Comparison of ENCODE assay signal across 1 cellular context in the genomic region with DNA sequence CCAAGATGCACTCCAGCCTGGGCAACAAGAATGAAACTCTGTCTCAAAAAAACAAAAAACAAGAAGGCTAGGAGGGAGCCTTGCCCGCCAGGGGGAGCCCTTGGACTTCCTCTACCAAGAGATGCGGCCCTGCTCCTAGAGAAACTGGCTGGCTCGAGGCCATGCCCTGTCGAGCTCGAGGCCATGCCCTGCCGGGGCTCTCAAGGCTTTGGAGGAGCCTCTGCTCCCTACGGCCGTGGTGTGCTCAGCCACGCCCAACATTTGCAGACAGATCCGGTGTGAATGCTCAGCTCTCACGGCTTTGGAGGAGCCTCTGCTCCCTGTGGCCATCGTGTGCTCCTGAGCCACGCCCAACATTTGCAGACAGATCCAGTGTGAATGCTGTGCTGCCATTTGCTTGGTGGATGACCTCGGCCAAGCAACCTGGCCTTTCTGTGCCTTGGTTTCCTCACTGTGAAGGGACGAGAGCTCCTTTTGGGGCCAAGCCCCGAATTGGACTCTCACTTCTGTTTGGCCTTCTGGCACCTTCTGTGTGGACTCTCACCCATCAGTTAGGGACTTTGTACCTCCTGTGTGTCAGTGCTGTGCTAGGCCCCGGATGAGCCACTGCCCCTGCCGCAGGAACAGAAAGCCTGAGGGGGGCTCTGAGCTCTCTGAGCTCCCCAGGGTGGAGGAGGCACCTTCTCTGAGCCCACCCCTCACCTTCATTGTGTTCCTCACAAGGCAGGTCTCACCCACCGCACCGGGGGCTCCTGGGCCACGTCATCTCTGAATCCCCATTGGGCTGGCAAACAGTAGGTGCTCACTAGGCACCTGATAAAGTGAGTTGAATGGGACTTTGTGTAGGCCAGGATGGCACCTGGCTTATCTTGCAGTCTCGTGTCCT.
A peak's percentile ranks its signal among the peaks of the same experiment; 100 is the strongest.
TF ChIP-seq lines count a peak whose summit lies in the region.

No MANE protein-coding gene starts in this region.

TF ChIP-seq in K562, 482 proteins besides CTCF, POLR2A, EP300 and RAD21 (continued from another document and continues in another):
- TF ChIP-seq, protein P1, sequence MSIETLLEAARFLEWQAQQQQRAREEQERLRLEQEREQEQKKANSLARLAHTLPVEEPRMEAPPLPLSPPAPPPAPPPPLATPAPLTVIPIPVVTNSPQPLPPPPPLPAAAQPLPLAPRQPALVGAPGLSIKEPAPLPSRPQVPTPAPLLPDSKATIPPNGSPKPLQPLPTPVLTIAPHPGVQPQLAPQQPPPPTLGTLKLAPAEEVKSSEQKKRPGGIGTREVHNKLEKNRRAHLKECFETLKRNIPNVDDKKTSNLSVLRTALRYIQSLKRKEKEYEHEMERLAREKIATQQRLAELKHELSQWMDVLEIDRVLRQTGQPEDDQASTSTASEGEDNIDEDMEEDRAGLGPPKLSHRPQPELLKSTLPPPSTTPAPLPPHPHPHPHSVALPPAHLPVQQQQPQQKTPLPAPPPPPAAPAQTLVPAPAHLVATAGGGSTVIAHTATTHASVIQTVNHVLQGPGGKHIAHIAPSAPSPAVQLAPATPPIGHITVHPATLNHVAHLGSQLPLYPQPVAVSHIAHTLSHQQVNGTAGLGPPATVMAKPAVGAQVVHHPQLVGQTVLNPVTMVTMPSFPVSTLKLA (conservative IDR thresholded peaks at IDR 0.05): peak in 1 of 2 experiments; percentile 54; a peak in 2 of 4 replicates
- peak; percentile 39; the same call in 1 of the 2 replicates for TF ChIP-seq MTA3 (IDR thresholded peaks at IDR 0.05; ENCODE audit: borderline replicate concordance)
- TF ChIP-seq ZBTB7A (IDR thresholded peaks at IDR 0.05; ENCODE audit: borderline replicate concordance, control insufficient read depth, low read depth, low read length): no peak
- peak; percentile 31 to 65; a peak in 2 of 4 replicates for TF ChIP-seq TEAD1 (CRISPR knock-in tag; IDR thresholded peaks at IDR 0.05)
- TF ChIP-seq TOE1 (IDR thresholded peaks at IDR 0.05; ENCODE audit: borderline replicate concordance): 0 out of 2 replicates have a peak, but pooled peaks have one; percentile 44
- no peak for TF ChIP-seq TOE1 (CRISPR knock-in tag; IDR thresholded peaks at IDR 0.05; ENCODE audit: borderline replicate concordance, low read depth)
- TF ChIP-seq ZNF830 (CRISPR knock-in tag; IDR thresholded peaks at IDR 0.05): 0 out of 2 replicates have a peak, but pooled peaks have one; percentile 74
- TF ChIP-seq ARID1B (IDR thresholded peaks at IDR 0.05): peak; percentile 36; the same call in 1 of the 2 replicates
- TF ChIP-seq, protein P2, sequence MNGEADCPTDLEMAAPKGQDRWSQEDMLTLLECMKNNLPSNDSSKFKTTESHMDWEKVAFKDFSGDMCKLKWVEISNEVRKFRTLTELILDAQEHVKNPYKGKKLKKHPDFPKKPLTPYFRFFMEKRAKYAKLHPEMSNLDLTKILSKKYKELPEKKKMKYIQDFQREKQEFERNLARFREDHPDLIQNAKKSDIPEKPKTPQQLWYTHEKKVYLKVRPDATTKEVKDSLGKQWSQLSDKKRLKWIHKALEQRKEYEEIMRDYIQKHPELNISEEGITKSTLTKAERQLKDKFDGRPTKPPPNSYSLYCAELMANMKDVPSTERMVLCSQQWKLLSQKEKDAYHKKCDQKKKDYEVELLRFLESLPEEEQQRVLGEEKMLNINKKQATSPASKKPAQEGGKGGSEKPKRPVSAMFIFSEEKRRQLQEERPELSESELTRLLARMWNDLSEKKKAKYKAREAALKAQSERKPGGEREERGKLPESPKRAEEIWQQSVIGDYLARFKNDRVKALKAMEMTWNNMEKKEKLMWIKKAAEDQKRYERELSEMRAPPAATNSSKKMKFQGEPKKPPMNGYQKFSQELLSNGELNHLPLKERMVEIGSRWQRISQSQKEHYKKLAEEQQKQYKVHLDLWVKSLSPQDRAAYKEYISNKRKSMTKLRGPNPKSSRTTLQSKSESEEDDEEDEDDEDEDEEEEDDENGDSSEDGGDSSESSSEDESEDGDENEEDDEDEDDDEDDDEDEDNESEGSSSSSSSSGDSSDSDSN (IDR thresholded peaks at IDR 0.05; ENCODE audit: borderline replicate concordance in 1 of 2, low read depth in 2 of 2, low read length in 2 of 2): peak in 1 of 2 experiments; percentile 67; a peak in 1 of 4 replicates
- no peak for TF ChIP-seq FOS (IDR thresholded peaks at IDR 0.05; ENCODE audit: extremely low read depth, insufficient read length)
- TF ChIP-seq NR2C1 (IDR thresholded peaks at IDR 0.05): no peak
- 0 out of 2 replicates have a peak, but pooled peaks have one; percentile 33 for TF ChIP-seq NR2C1 (tag; IDR thresholded peaks at IDR 0.05)
- TF ChIP-seq NFIC (IDR thresholded peaks at IDR 0.05): peak; percentile 94
- TF ChIP-seq PKNOX1 (IDR thresholded peaks at IDR 0.05): 0 out of 2 replicates have a peak, but pooled peaks have one; percentile 10
- TF ChIP-seq ESRRA (IDR thresholded peaks at IDR 0.05; ENCODE audit: borderline replicate concordance, low read depth): peak; percentile 35; the same call in 1 of the 2 replicates
- TF ChIP-seq, protein P3, sequence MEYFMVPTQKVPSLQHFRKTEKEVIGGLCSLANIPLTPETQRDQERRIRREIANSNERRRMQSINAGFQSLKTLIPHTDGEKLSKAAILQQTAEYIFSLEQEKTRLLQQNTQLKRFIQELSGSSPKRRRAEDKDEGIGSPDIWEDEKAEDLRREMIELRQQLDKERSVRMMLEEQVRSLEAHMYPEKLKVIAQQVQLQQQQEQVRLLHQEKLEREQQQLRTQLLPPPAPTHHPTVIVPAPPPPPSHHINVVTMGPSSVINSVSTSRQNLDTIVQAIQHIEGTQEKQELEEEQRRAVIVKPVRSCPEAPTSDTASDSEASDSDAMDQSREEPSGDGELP (CRISPR knock-in tag; IDR thresholded peaks at IDR 0.05; ENCODE audit: borderline replicate concordance): peak; percentile 57; the same call in 1 of the 2 replicates
- no peak for TF ChIP-seq POLR2AphosphoS5 (IDR thresholded peaks at IDR 0.05; ENCODE audit: control insufficient read depth, insufficient read depth, low read depth, low read length)
- peak; percentile 73; the same call in 1 of the 2 replicates for TF ChIP-seq ZNF384 (IDR thresholded peaks at IDR 0.05; ENCODE audit: low read depth, low read length)
- TF ChIP-seq, protein P4, sequence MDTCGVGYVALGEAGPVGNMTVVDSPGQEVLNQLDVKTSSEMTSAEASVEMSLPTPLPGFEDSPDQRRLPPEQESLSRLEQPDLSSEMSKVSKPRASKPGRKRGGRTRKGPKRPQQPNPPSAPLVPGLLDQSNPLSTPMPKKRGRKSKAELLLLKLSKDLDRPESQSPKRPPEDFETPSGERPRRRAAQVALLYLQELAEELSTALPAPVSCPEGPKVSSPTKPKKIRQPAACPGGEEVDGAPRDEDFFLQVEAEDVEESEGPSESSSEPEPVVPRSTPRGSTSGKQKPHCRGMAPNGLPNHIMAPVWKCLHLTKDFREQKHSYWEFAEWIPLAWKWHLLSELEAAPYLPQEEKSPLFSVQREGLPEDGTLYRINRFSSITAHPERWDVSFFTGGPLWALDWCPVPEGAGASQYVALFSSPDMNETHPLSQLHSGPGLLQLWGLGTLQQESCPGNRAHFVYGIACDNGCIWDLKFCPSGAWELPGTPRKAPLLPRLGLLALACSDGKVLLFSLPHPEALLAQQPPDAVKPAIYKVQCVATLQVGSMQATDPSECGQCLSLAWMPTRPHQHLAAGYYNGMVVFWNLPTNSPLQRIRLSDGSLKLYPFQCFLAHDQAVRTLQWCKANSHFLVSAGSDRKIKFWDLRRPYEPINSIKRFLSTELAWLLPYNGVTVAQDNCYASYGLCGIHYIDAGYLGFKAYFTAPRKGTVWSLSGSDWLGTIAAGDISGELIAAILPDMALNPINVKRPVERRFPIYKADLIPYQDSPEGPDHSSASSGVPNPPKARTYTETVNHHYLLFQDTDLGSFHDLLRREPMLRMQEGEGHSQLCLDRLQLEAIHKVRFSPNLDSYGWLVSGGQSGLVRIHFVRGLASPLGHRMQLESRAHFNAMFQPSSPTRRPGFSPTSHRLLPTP (IDR thresholded peaks at IDR 0.05; ENCODE audit: borderline replicate concordance, extremely low read depth, insufficient read length): no peak
- 0 out of 2 replicates have a peak, but pooled peaks have one; percentile 38 for TF ChIP-seq KLF16 (IDR thresholded peaks at IDR 0.05)
- TF ChIP-seq TCFL5 (CRISPR knock-in tag; conservative IDR thresholded peaks at IDR 0.05): peak; percentile 73
- TF ChIP-seq CXXC5 (CRISPR knock-in tag; IDR thresholded peaks at IDR 0.05): peak; percentile 74
- TF ChIP-seq GTF2E2 (tag; IDR thresholded peaks at IDR 0.05): no peak
- TF ChIP-seq MYNN (IDR thresholded peaks at IDR 0.05): peak; percentile 24; the same call in 1 of the 2 replicates
- TF ChIP-seq MYNN (CRISPR knock-in tag; IDR thresholded peaks at IDR 0.05): no peak
- TF ChIP-seq GABPB1 (CRISPR knock-in tag; IDR thresholded peaks at IDR 0.05): peak; percentile 75
- TF ChIP-seq TARDBP (IDR thresholded peaks at IDR 0.05): peak; percentile 35; the same call in 1 of the 2 replicates
- no peak for TF ChIP-seq ATF1 (CRISPR knock-in tag; IDR thresholded peaks at IDR 0.05)
- 0 out of 2 replicates have a peak, but pooled peaks have one; percentile 24 for TF ChIP-seq ATF1 (tag; IDR thresholded peaks at IDR 0.05)
- peak; percentile 81; the same call in 1 of the 2 replicates for TF ChIP-seq ZNF589 (CRISPR knock-in tag; IDR thresholded peaks at IDR 0.05; ENCODE audit: low read depth)
- peak; percentile 96 for TF ChIP-seq ZNF592 (IDR thresholded peaks at IDR 0.05)
- TF ChIP-seq ZFX (CRISPR knock-in tag; IDR thresholded peaks at IDR 0.05): peak; percentile 90
- peak; percentile 6; the same call in 1 of the 2 replicates for TF ChIP-seq JUND (IDR thresholded peaks at IDR 0.05; ENCODE audit: borderline replicate concordance, low read depth, low read length)
- peak; percentile 27; the same call in 1 of the 3 replicates for TF ChIP-seq JUND (tag; IDR thresholded peaks at IDR 0.05; ENCODE audit: borderline replicate concordance, low read depth, low read length)
- TF ChIP-seq PATZ1 (CRISPR knock-in tag; IDR thresholded peaks at IDR 0.05; ENCODE audit: borderline replicate concordance): peak; percentile 12; the same call in 1 of the 2 replicates
- TF ChIP-seq ZNF668 (CRISPR knock-in tag; IDR thresholded peaks at IDR 0.05): peak; percentile 74
